Comparison of ENCODE assay signal across 15 cellular contexts in genomic region chr1:29382851-29383588, GRCh38.
A peak's percentile ranks its signal among the peaks of the same experiment; 100 is the strongest.
DNase-seq lines count a peak whose midpoint lies in the region; ATAC-seq and TF ChIP-seq lines count a peak whose summit lies in the region.
"Had no signal": no experiment of that assay in that cellular context is flagged by ENCODE, and none has a peak within 500 bp of the region (broad histone marks: within the 10 kb centered on the region; RNA-seq: fewer than 3 reads in every experiment).

No MANE protein-coding gene starts in this region.

- TF ChIP-seq CTCF in right atrium auricular region (IDR thresholded peaks at IDR 0.05), result no peak
- TF ChIP-seq CTCF in heart left ventricle (IDR thresholded peaks at IDR 0.05), result no peak
- no peak for TF ChIP-seq CTCF in coronary artery (IDR thresholded peaks at IDR 0.05)
- no peak for TF ChIP-seq CTCF in type B pancreatic cell (conservative IDR thresholded peaks at IDR 0.05)
- TF ChIP-seq CTCF in Calu3 (IDR thresholded peaks at IDR 0.05; ENCODE audit: unreplicated experiment), result no peak

- H3K27ac ChIP-seq in right atrium auricular region, result no peak overlapping the region
- no peak overlapping the region for H3K27ac ChIP-seq in heart left ventricle
- H3K27ac ChIP-seq in coronary artery, result no peak overlapping the region
- H3K27ac ChIP-seq in mesenchymal stem cell (ENCODE audit: low read length, poor library complexity, severe bottlenecking), result no peak overlapping the region
- H3K27ac ChIP-seq: C4-2B had no signal

- intact Hi-C loops in heart left ventricle (cut with DNase I) (no loop called here), Calu3 (cut with micrococcal nuclease; ENCODE audit: unreplicated experiment) (no loop called here)

- DNase-seq in right atrium auricular region (ENCODE audit: low spot score), result peak; percentile 46
- DNase-seq in heart left ventricle, result no peak
- DNase-seq in coronary artery (ENCODE audit: low spot score), result peak; percentile 36
- no peak for DNase-seq in mesenchymal stem cell
- DNase-seq in type B pancreatic cell (ENCODE audit: extremely low spot score, unreplicated experiment), result peak; percentile 67
- no peak for DNase-seq in Calu3
- DNase-seq: Caco-2; MV-4-11; NCI-H1436; NCI-H2029 treated with DMSO at 0.1 percent for 48 hours; NCI-H345; NK-92 treated with Interleukin-12 subunit alpha and Interleukin-12 subunit beta, amount 100 ng/mL, for 24 hours had no signal

- H4K8ac ChIP-seq in mesenchymal stem cell (ENCODE audit: low read length), result no peak overlapping the region

- H3K4me1 ChIP-seq in right atrium auricular region (no peaks in the 10 kb centered on the region), heart left ventricle (no peaks in the 10 kb centered on the region), mesenchymal stem cell (ENCODE audit: control insufficient read depth, insufficient read depth, low read depth, low read length) (peaks cover 5% of the 10 kb centered on the region)
- H3K4me1 ChIP-seq: Caco-2 had no signal

- no peak overlapping the region for H2BK15ac ChIP-seq in mesenchymal stem cell (ENCODE audit: low read depth, poor library complexity, severe bottlenecking)

- no peak overlapping the region for H2AK5ac ChIP-seq in mesenchymal stem cell (ENCODE audit: low read length, severe bottlenecking)

- H3K4me1 Mint-ChIP-seq in type B pancreatic cell (ENCODE audit: unreplicated experiment) (peaks cover 11% of the 10 kb centered on the region), Calu3 (ENCODE audit: low read depth, unreplicated experiment) (peaks cover 10% of the 10 kb centered on the region)

- H3K27ac Mint-ChIP-seq in type B pancreatic cell, result no peak overlapping the region
- H3K27ac Mint-ChIP-seq in Calu3 (ENCODE audit: unreplicated experiment), result no peak overlapping the region

- no peak overlapping the region for H3K14ac ChIP-seq in mesenchymal stem cell (ENCODE audit: low read length in 2 of 2)

- no peaks in the 10 kb centered on the region for H3K36me3 ChIP-seq in right atrium auricular region
- no peaks in the 10 kb centered on the region for H3K36me3 ChIP-seq in heart left ventricle
- no peaks in the 10 kb centered on the region for H3K36me3 ChIP-seq in mesenchymal stem cell (ENCODE audit: control insufficient read depth in 1 of 2, insufficient read depth in 2 of 2, low read depth in 1 of 2, low read length in 2 of 2)

- no peak overlapping the region for H4K91ac ChIP-seq in mesenchymal stem cell (ENCODE audit: low read length)

- H2BK5ac ChIP-seq in mesenchymal stem cell (ENCODE audit: low read depth, low read length, poor library complexity, severe bottlenecking), result no peak overlapping the region

- H3K18ac ChIP-seq in mesenchymal stem cell (ENCODE audit: low read depth in 1 of 2, low read length in 2 of 2), result no peak overlapping the region

- H3K9me3 ChIP-seq in right atrium auricular region (peaks cover 0 to 20% of the 10 kb centered on the region in 2 donors), heart left ventricle (peaks cover 0 to 26% (median 18%) of the 10 kb centered on the region in 12 donors), mesenchymal stem cell (ENCODE audit: control insufficient read depth, low read length) (peaks cover 18% of the 10 kb centered on the region)

- ATAC-seq in heart left ventricle (no peak), HG03342 (IDR thresholded peaks at IDR 0.05; ENCODE audit: unreplicated experiment) (no peak), GM18867 (IDR thresholded peaks at IDR 0.05; ENCODE audit: unreplicated experiment) (no peak)

- H2BK12ac ChIP-seq in mesenchymal stem cell (ENCODE audit: low read length in 2 of 2), result no peak overlapping the region

- H3K27me3 ChIP-seq in right atrium auricular region, result no peaks in the 10 kb centered on the region
- peaks cover 0 to 46% (median 11%) of the 10 kb centered on the region in 9 donors for H3K27me3 ChIP-seq in heart left ventricle
- H3K27me3 ChIP-seq in mesenchymal stem cell (ENCODE audit: control insufficient read depth in 1 of 2, insufficient read depth in 1 of 2, low read length in 2 of 2), result peaks cover 0 to 8% of the 10 kb centered on the region in 2 experiments

- WGBS in heart left ventricle, 4 donors, result 51 to 54% (median 53%) methylated on average over 16 of the region's 16 CpGs
- 76% methylated on average over 15 of the region's 16 CpGs for WGBS in mesenchymal stem cell

- peaks cover 5% of the 10 kb centered on the region for H3K36me3 Mint-ChIP-seq in type B pancreatic cell
- H3K36me3 Mint-ChIP-seq in Calu3 (ENCODE audit: insufficient read depth, unreplicated experiment), result no peaks in the 10 kb centered on the region

- H3K4me3 Mint-ChIP-seq in type B pancreatic cell, result no peak overlapping the region
- H3K4me3 Mint-ChIP-seq in Calu3 (ENCODE audit: low read depth, unreplicated experiment), result no peak overlapping the region

- CTCF ChIA-PET in Calu3 (lab: Charles Lee), result no interaction called here

- H2AFZ ChIP-seq in mesenchymal stem cell (ENCODE audit: low read depth, low read length), result no peak overlapping the region

- no peak overlapping the region for H3K4ac ChIP-seq in mesenchymal stem cell (ENCODE audit: low read depth in 1 of 2, low read length in 2 of 2)

- no TSS peak for BruUV-seq in Calu3 (replicated peaks; lab: Mats Ljungman, UMichigan)

- no peak for TF ChIP-seq POLR2A in heart left ventricle (IDR thresholded peaks at IDR 0.05)

- no peak overlapping the region for H3K4me2 ChIP-seq in mesenchymal stem cell (ENCODE audit: low read length, poor library complexity, severe bottlenecking)

- H3K9me3 Mint-ChIP-seq in type B pancreatic cell, result peaks cover 13% of the 10 kb centered on the region
- peaks cover 10% of the 10 kb centered on the region for H3K9me3 Mint-ChIP-seq in Calu3 (ENCODE audit: low read depth, unreplicated experiment)

- peak overlapping the region; percentile 71 for H3K9ac ChIP-seq in mesenchymal stem cell (ENCODE audit: low read length)

- peaks cover 22% of the 10 kb centered on the region for H3K27me3 Mint-ChIP-seq in type B pancreatic cell
- H3K27me3 Mint-ChIP-seq in Calu3 (ENCODE audit: unreplicated experiment), result peaks cover 50% of the 10 kb centered on the region

- no peak overlapping the region for H3K23ac ChIP-seq in mesenchymal stem cell (ENCODE audit: low read length in 2 of 2)

- no peak overlapping the region for H2BK120ac ChIP-seq in mesenchymal stem cell (ENCODE audit: low read depth, low read length)

- no peak overlapping the region for H3K4me3 ChIP-seq in right atrium auricular region
- no peak overlapping the region for H3K4me3 ChIP-seq in heart left ventricle
- no peak overlapping the region for H3K4me3 ChIP-seq in coronary artery
- H3K4me3 ChIP-seq in mesenchymal stem cell (ENCODE audit: insufficient read depth in 1 of 2, low read depth in 1 of 2, low read length in 2 of 2), result peak overlapping the region in 1 of 2 experiments; percentile 52

- H3K79me1 ChIP-seq in mesenchymal stem cell (replicated peaks; ENCODE audit: low read length, poor library complexity, severe bottlenecking), result no peaks in the 10 kb centered on the region

Comparison
In these comparisons a context has a peak if more than half of its experiments do, and no peak if none do; other contexts are left out.
1. DNase-seq: peak in right atrium auricular region (single experiment), coronary artery (single experiment) and type B pancreatic cell (single experiment); none in heart left ventricle (0 of 5), mesenchymal stem cell (single experiment) and Calu3 (single experiment).